Comparison of ENCODE assay signal across 13 cellular contexts in the genomic region with DNA sequence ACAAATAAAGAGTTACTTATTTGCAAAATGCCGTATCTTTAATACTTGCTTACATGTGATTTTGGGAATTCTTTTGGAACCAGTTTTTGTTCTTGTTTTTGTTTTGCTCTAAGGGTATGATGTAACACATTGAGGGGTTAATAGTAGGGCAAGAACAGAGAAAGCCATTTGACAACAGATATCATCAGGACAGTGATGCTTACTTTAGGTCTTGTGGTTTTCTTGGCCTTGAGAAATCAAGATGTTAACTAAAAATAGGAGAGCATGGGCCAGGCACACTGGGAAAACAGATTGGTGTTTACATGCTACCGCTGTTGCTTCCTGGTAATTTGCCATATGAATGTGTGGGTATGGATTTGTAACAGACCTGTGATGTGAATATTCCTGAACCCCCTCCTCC. TPM values are rescaled to one million over a fixed set of nuclear protein-coding genes. Genes with fewer than 3 reads are reported as not detected.
DNase-seq lines count a peak whose midpoint lies in the region; ATAC-seq, FAIRE-seq and TF ChIP-seq lines count a peak whose summit lies in the region.
"Had no signal": no experiment of that assay in that cellular context is flagged by ENCODE, and none has a peak within 500 bp of the region (broad histone marks: within the 10 kb centered on the region; RNA-seq: fewer than 3 reads in every experiment).

No MANE protein-coding gene starts in this region.

- H3K4me1 ChIP-seq in CD4-positive, alpha-beta memory T cell (ENCODE audit: insufficient read depth, low read length), result peaks cover 48% of the 10 kb centered on the region
- H3K4me1 ChIP-seq in GM12878 (ENCODE audit: control insufficient read depth, insufficient read depth, low read length), result peaks cover 7% of the 10 kb centered on the region
- H3K4me1 ChIP-seq in naive thymus-derived CD4-positive, alpha-beta T cell (ENCODE audit: control insufficient read depth in 2 of 2, insufficient read depth in 2 of 2, low read length in 2 of 2), result peaks cover 13 to 14% of the 10 kb centered on the region in 2 donors
- H3K4me1 ChIP-seq in endodermal cell (ENCODE audit: control insufficient read depth, insufficient read depth, low read length), result peaks cover 3% of the 10 kb centered on the region

- peaks cover 0 to 8% of the 10 kb centered on the region in 2 donors for H3K36me3 Mint-ChIP-seq in CD4-positive, alpha-beta memory T cell
- peaks cover 0 to 2% (median 0%) of the 10 kb centered on the region in 5 donors for H3K36me3 Mint-ChIP-seq in naive thymus-derived CD4-positive, alpha-beta T cell
- peaks cover 4% of the 10 kb centered on the region for H3K36me3 Mint-ChIP-seq in endodermal cell (ENCODE audit: low read depth)
- H3K36me3 Mint-ChIP-seq: immature natural killer cell had no signal

- no peaks in the 10 kb centered on the region for H4K20me1 ChIP-seq in GM12878 (ENCODE audit: control insufficient read depth, insufficient read depth)

- SMC1A ChIA-PET in GM12878 (lab: Charles Lee; ENCODE audit: uncharacterized antibody, unreplicated experiment), result interaction anchor here (0.7 to 3.2 kb wide), 7 partner anchors 14 to 926 kb away, joined by 3 to 17 read pairs (median 4); partner anchors contain the start of gene COMTD1

- CTCF ChIA-PET in CD4-positive, alpha-beta memory T cell (lab: Charles Lee; ENCODE audit: partially characterized antibody), result interaction anchor here (1.2 to 2.4 kb wide), 2 partner anchors 10 to 121 kb away, joined by 5 read pairs; partner anchors contain the start of gene COMTD1
- CTCF ChIA-PET in GM12878 (lab: Yijun Ruan, JAX) (interaction anchor here (1.3 to 2.2 kb wide), 3 partner anchors 14 to 115 kb away, joined by 4 to 10 read pairs (median 8); no protein-coding TSS in a partner anchor), GM10248 (lab: Yijun Ruan, JAX) (interaction anchor here (1.3 to 1.5 kb wide), 3 partner anchors 9 to 14 kb away, joined by 4 to 6 read pairs (median 4); no protein-coding TSS in a partner anchor)
- CTCF ChIA-PET in naive thymus-derived CD4-positive, alpha-beta T cell (lab: Charles Lee), result interaction anchor here (0.7 kb wide), 1 partner anchor 842 kb away, joined by 4 read pairs; no protein-coding TSS in a partner anchor

- no TSS peak for BruUV-seq in GM12878 (replicated peaks; lab: Mats Ljungman, UMichigan)

- H3K4me2 ChIP-seq in GM12878 (ENCODE audit: control insufficient read depth, insufficient read depth), result peak overlapping the region; percentile 50; the same call in 1 of the 2 replicates

- H3K9me3 ChIP-seq in CD4-positive, alpha-beta memory T cell (ENCODE audit: control insufficient read depth in 1 of 2, low read length in 2 of 2), result no peaks in the 10 kb centered on the region
- H3K9me3 ChIP-seq in GM12878 (replicated peaks; ENCODE audit: control insufficient read depth, insufficient read depth, low read length), result no peaks in the 10 kb centered on the region
- H3K9me3 ChIP-seq in naive thymus-derived CD4-positive, alpha-beta T cell (ENCODE audit: control insufficient read depth in 2 of 3, low read length in 3 of 3), result no peaks in the 10 kb centered on the region
- H3K9me3 ChIP-seq in endodermal cell (ENCODE audit: control insufficient read depth, low read length), result no peaks in the 10 kb centered on the region

- no peaks in the 10 kb centered on the region for H3K27me3 Mint-ChIP-seq in CD4-positive, alpha-beta memory T cell
- H3K27me3 Mint-ChIP-seq in naive thymus-derived CD4-positive, alpha-beta T cell, result no peaks in the 10 kb centered on the region
- H3K27me3 Mint-ChIP-seq in endodermal cell (ENCODE audit: insufficient read depth), result no peaks in the 10 kb centered on the region

- H3K27ac Mint-ChIP-seq in CD4-positive, alpha-beta memory T cell, result peak overlapping the region in 6 of 7 donors; percentile 10 to 61 (median 44)
- H3K27ac Mint-ChIP-seq in naive thymus-derived CD4-positive, alpha-beta T cell, result peak overlapping the region in 7 of 9 donors; percentile 3 to 89 (median 43)
- no peak overlapping the region for H3K27ac Mint-ChIP-seq in endodermal cell

- RAD21 ChIA-PET in GM12878 (lab: Charles Lee; ENCODE audit: unreplicated experiment), result interaction anchor here (0.7 to 1.3 kb wide), 3 partner anchors 21 to 1116 kb away, joined by 3 to 4 read pairs (median 4); partner anchors contain the start of gene COMTD1

- H3K4me1 Mint-ChIP-seq in CD4-positive, alpha-beta memory T cell, result peaks cover 33 to 63% (median 49%) of the 10 kb centered on the region in 4 donors
- peaks cover 33 to 69% (median 61%) of the 10 kb centered on the region in 7 donors for H3K4me1 Mint-ChIP-seq in naive thymus-derived CD4-positive, alpha-beta T cell
- peaks cover 21% of the 10 kb centered on the region for H3K4me1 Mint-ChIP-seq in endodermal cell

- TF ChIP-seq RAD21 in GM12878 (IDR thresholded peaks at IDR 0.05; ENCODE audit: insufficient read depth, low read depth, low read length), result no peak

- TF ChIP-seq POLR2A in GM12878 (IDR thresholded peaks at IDR 0.05; ENCODE audit: low read depth, low read length), result no peak

- no peak overlapping the region for H3K9ac ChIP-seq in GM12878 (ENCODE audit: control insufficient read depth, insufficient read depth, low read length)
- no peak overlapping the region for H3K9ac ChIP-seq in endodermal cell (ENCODE audit: extremely low read depth, low read length, poor library complexity, severe bottlenecking)

- in situ Hi-C loops in KBM-7 (cut with MboI; ENCODE audit: low pct_unique_long_range_greater_than_20kb, low sequenced_read_pairs) (no loop called here), GM12878 (cut with MboI) (no loop called here)

- H3K36me3 ChIP-seq in CD4-positive, alpha-beta memory T cell (ENCODE audit: insufficient read depth, low read length), result no peaks in the 10 kb centered on the region
- peaks cover 0 to 5% of the 10 kb centered on the region in 2 experiments; a peak in 1 of 4 replicates for H3K36me3 ChIP-seq in GM12878 (ENCODE audit: control insufficient read depth in 2 of 2, insufficient read depth in 2 of 2, low read length in 1 of 2)
- H3K36me3 ChIP-seq in naive thymus-derived CD4-positive, alpha-beta T cell (ENCODE audit: control insufficient read depth in 2 of 3, insufficient read depth in 3 of 3, low read length in 3 of 3), result no peaks in the 10 kb centered on the region
- no peaks in the 10 kb centered on the region for H3K36me3 ChIP-seq in endodermal cell (ENCODE audit: control insufficient read depth, insufficient read depth, low read length)

- no peak for TF ChIP-seq CTCF in GM12878 (IDR thresholded peaks at IDR 0.05 in 2 of 3, conservative IDR thresholded peaks at IDR 0.05 in 1 of 3; ENCODE audit: control insufficient read depth in 2 of 3, extremely low read depth in 1 of 3, insufficient read depth in 1 of 3, low read depth in 3 of 3, low read length in 3 of 3)
- TF ChIP-seq CTCF in endodermal cell (conservative IDR thresholded peaks at IDR 0.05), result no peak
- no peak for TF ChIP-seq CTCF in GM10248 (IDR thresholded peaks at IDR 0.05; ENCODE audit: control extremely low read depth, extremely low read depth, low read depth, missing control alignments)

- no peak overlapping the region for H3K4me3 Mint-ChIP-seq in CD4-positive, alpha-beta memory T cell
- H3K4me3 Mint-ChIP-seq in naive thymus-derived CD4-positive, alpha-beta T cell, result no peak overlapping the region
- H3K4me3 Mint-ChIP-seq in endodermal cell, result no peak overlapping the region
- H3K4me3 Mint-ChIP-seq: immature natural killer cell had no signal

- no peak for FAIRE-seq in GM12878 (lab: Jason Lieb, UNC)

- H3K27me3 ChIP-seq in CD4-positive, alpha-beta memory T cell (ENCODE audit: insufficient read depth, low read length), result no peaks in the 10 kb centered on the region
- H3K27me3 ChIP-seq in GM12878 (replicated peaks in 1 of 2; ENCODE audit: control insufficient read depth in 2 of 2, insufficient read depth in 2 of 2, low read length in 1 of 2) (no peaks in the 10 kb centered on the region), endodermal cell (ENCODE audit: control insufficient read depth, insufficient read depth, low read length, poor library complexity, severe bottlenecking) (no peaks in the 10 kb centered on the region)
- H3K27me3 ChIP-seq in naive thymus-derived CD4-positive, alpha-beta T cell (ENCODE audit: control insufficient read depth in 2 of 2, insufficient read depth in 2 of 2, low read length in 2 of 2), result no peaks in the 10 kb centered on the region

- H3K9me3 Mint-ChIP-seq in CD4-positive, alpha-beta memory T cell, result no peaks in the 10 kb centered on the region
- no peaks in the 10 kb centered on the region for H3K9me3 Mint-ChIP-seq in naive thymus-derived CD4-positive, alpha-beta T cell
- H3K9me3 Mint-ChIP-seq in endodermal cell, result no peaks in the 10 kb centered on the region
- H3K9me3 Mint-ChIP-seq: immature natural killer cell had no signal

- no peak overlapping the region for H3K27ac ChIP-seq in CD4-positive, alpha-beta memory T cell (ENCODE audit: low read depth, low read length)
- H3K27ac ChIP-seq in GM12878 (ENCODE audit: control insufficient read depth, insufficient read depth) (no peak overlapping the region), endodermal cell (ENCODE audit: low read depth, low read length) (no peak overlapping the region)
- no peak overlapping the region for H3K27ac ChIP-seq in naive thymus-derived CD4-positive, alpha-beta T cell (ENCODE audit: low read depth, low read length)

- H3K79me2 ChIP-seq in GM12878 (ENCODE audit: control insufficient read depth, insufficient read depth, low read length), result peaks cover 78% of the 10 kb centered on the region

- no peak for ATAC-seq in GM12878
- ATAC-seq in naive thymus-derived CD4-positive, alpha-beta T cell, result no peak
- no peak for ATAC-seq in HG03139 (IDR thresholded peaks at IDR 0.05; ENCODE audit: unreplicated experiment)
- ATAC-seq in GM19463 (IDR thresholded peaks at IDR 0.05; ENCODE audit: unreplicated experiment), result no peak

- WGBS in GM12878 (ENCODE audit: insufficient coverage, insufficient replicate concordance, low lambda C conversion rate, missing lambda C conversion rate), result 100% methylated on average over 2 of the region's 2 CpGs
- WGBS in endodermal cell (ENCODE audit: insufficient coverage in 1 of 2, insufficient read length in 1 of 2), 2 experiments, result 100% methylated on average over 1 to 2 of the region's 2 CpGs

- H2AFZ ChIP-seq in GM12878 (ENCODE audit: control insufficient read depth, low read depth, low read length), result no peak overlapping the region

- POLR2A ChIA-PET in CD4-positive, alpha-beta memory T cell (lab: Charles Lee; ENCODE audit: partially characterized antibody), result interaction anchor here (2.2 kb wide), 1 partner anchor 95 kb away, joined by 13 read pairs; the partner anchor contains the start of gene VDAC2
- POLR2A ChIA-PET in GM12878 (lab: Charles Lee), result interaction anchor here (0.6 to 1.0 kb wide), 4 partner anchors 42 to 1104 kb away, joined by 3 to 7 read pairs (median 5); no protein-coding TSS in a partner anchor
- POLR2A ChIA-PET in naive thymus-derived CD4-positive, alpha-beta T cell (lab: Charles Lee), result no interaction called here
- POLR2A ChIA-PET in GM10248 (lab: Yijun Ruan, JAX), result no interaction called here

- DNase-seq in CD4-positive, alpha-beta memory T cell, result no peak
- DNase-seq in KBM-7 (peak; percentile 45), GM12878 (ENCODE audit: low read depth, low spot score) (no peak), endodermal cell (no peak), GM10248 (ENCODE audit: extremely low spot score) (no peak)
- no peak for DNase-seq in naive thymus-derived CD4-positive, alpha-beta T cell
- DNase-seq: activated CD4-positive, CD25-positive, alpha-beta regulatory T cell treated with anti-CD3 and anti-CD28 coated beads, Interleukin-2, amount 50 U/mL, for 72 hours; activated gamma-delta T cell treated with Interleukin-2 at 50 U/mL for 16 hours; immature natural killer cell; KG1; NCI-H2029 treated with DMSO at 0.1 percent for 48 hours had no signal

- TF ChIP-seq EP300 in GM12878 (IDR thresholded peaks at IDR 0.05; ENCODE audit: borderline replicate concordance in 1 of 2, control insufficient read depth in 1 of 2, low read depth in 2 of 2, low read length in 2 of 2), result no peak

- intact Hi-C loops in CD4-positive, alpha-beta memory T cell (cut with micrococcal nuclease), result no loop called here
- intact Hi-C loops in GM12878 (cut with micrococcal nuclease; ENCODE audit: unreplicated experiment), result no loop called here
- intact Hi-C loops in naive thymus-derived CD4-positive, alpha-beta T cell (cut with micrococcal nuclease), result loop anchor here (10.0 kb wide), 2 partner anchors 1120 to 1620 kb away; partner anchors contain the start of genes PPP3CB (in 1 of the 2) and VCL (in 1 of the 2)

- no peak overlapping the region for H3K4me3 ChIP-seq in CD4-positive, alpha-beta memory T cell (ENCODE audit: low read length in 2 of 2)
- H3K4me3 ChIP-seq in GM12878, result 0 out of 2 replicates have a peak overlapping the region, but pooled peaks have one; percentile 29
- H3K4me3 ChIP-seq in naive thymus-derived CD4-positive, alpha-beta T cell (ENCODE audit: low read length), result no peak overlapping the region
- H3K4me3 ChIP-seq in endodermal cell (ENCODE audit: low read length), result no peak overlapping the region

RNA-seq across cellular contexts. Expression of gene SAMD8, which starts 3.7 kb away (rescaled TPM):
- total RNA-seq in CD4-positive, alpha-beta memory T cell, result 10 to 100 TPM; 17.9 to 20.6 TPM
- 10 to 100 TPM in 1 of 2 donors, 1 to 10 TPM in 1; 6.9 to 10.8 TPM for polyA plus RNA-seq in CD4-positive, alpha-beta memory T cell
- 49.2 and 52.5 TPM in 2 replicates for total RNA-seq in GM12878 (2013; cell fraction: nucleolus; rRNA removed)
- total RNA-seq in GM12878 (2014; rRNA removed), result 9.4 and 11.9 TPM in 2 replicates
- 11.4 and 11.7 TPM in 2 replicates for total RNA-seq in GM12878 (2014; rRNA removed; fragmentation: Illumina TruSeq; extraction: Trizol)
- total RNA-seq in GM12878 (2021), result 9.8 and 11.9 TPM in 2 replicates
- polyA plus RNA-seq in GM12878 (2011; ENCODE audit: low read depth), result 4.6 TPM
- polyA plus RNA-seq in GM12878 (2011; rRNA removed), result 26.0 and 32.2 TPM in 2 replicates
- polyA plus RNA-seq in GM12878 (2011; cell fraction: cytosol; rRNA removed), result 12.2 and 20.6 TPM in 2 replicates
- 10.3 and 10.4 TPM in 2 replicates for polyA plus RNA-seq in GM12878 (2011; cell fraction: nucleus; rRNA removed)
- polyA plus RNA-seq in GM12878 (2012), result 7.4 and 8.2 TPM in 2 replicates
- 9.1 and 11.4 TPM in 2 replicates for polyA plus RNA-seq in GM12878 (2014; fragmentation: Illumina TruSeq; extraction: Trizol)
- polyA plus RNA-seq in GM12878 (2014; fragmentation: Nextera tagmentation; extraction: Ambion mirVana), result 1 to 10 TPM; 2.8 to 3.5 TPM
- polyA plus RNA-seq in GM12878 (2014; rRNA removed), result 6.0 and 8.0 TPM in 2 replicates
- 10 to 100 TPM in 1 of 2 experiments, 1 to 10 TPM in 1; 9.3 to 11.4 TPM for polyA plus RNA-seq in GM12878 (2016; fragmentation: Nextera tagmentation; extraction: Ambion mirVana)
- polyA minus RNA-seq in GM12878 (2011; rRNA and poly(A)+ RNA removed), result 32.2 and 41.7 TPM in 2 replicates
- polyA minus RNA-seq in GM12878 (2011; cell fraction: cytosol; rRNA and poly(A)+ RNA removed), result 8.0 and 8.6 TPM in 2 replicates
- 8.3 and 10.0 TPM in 2 replicates for polyA minus RNA-seq in GM12878 (2011; cell fraction: nucleus; rRNA and poly(A)+ RNA removed)
- total RNA-seq in naive thymus-derived CD4-positive, alpha-beta T cell, result 10 to 100 TPM; 14.8 to 31.7 (median 17.5) TPM
- 1 to 10 TPM; 4.5 to 5.5 TPM for polyA plus RNA-seq in naive thymus-derived CD4-positive, alpha-beta T cell
- total RNA-seq in endodermal cell, result 10 to 100 TPM; 25.9 to 31.7 TPM
- polyA plus RNA-seq in endodermal cell (2013, experiment 1 of 2), result 18.8 TPM
- polyA plus RNA-seq in endodermal cell (2013, experiment 2 of 2), result 18.5 TPM

Comparison
In these comparisons a context has a peak if more than half of its experiments do, and no peak if none do; other contexts are left out.
1. POLR2A ChIA-PET loops: an anchor here in CD4-positive, alpha-beta memory T cell (2.2 kb wide) and GM12878 (0.6 to 1.0 kb wide); none called in naive thymus-derived CD4-positive, alpha-beta T cell and GM10248.
2. intact Hi-C loops: an anchor here in naive thymus-derived CD4-positive, alpha-beta T cell (10.0 kb wide); none called in CD4-positive, alpha-beta memory T cell and GM12878.